ENCODE assay signal across 8 cellular contexts in the genomic region with DNA sequence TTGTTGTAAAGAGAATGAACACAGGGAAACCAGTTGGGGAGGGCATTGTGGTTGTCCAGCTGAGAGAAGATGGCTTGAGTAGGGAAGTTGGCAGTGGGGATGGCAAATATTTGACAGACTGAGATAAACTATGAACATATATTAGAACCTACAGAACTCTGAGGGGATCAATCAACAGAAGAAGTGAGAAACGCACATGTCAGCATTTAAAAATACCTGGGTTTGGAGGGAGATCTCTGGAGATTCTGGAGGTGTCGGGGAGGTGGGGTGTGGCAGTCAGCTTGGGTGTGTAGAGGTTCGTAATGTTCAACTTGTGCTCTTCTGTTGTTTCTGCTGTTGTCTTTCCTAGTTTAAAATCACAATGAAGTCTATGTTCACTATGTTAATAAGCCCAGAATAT.
"Had no signal": no experiment of that assay in that cellular context is flagged by ENCODE, and none has a peak within 500 bp of the region (broad histone marks: within the 10 kb centered on the region; RNA-seq: fewer than 3 reads in every experiment).

No MANE protein-coding gene starts in this region.

- FAIRE-seq: H54, HTR-8/SVneo had no signal

- H3K4me3 ChIP-seq: GM23248 had no signal

- H3K4me1 Mint-ChIP-seq: H9 had no signal

- H3K27ac ChIP-seq: GM23248, KMS-11 had no signal

- H2AFZ ChIP-seq: GM23248 had no signal

- H3K4me2 ChIP-seq: KMS-11 had no signal

- DNase-seq: GM23248, H9, HCEC 1CT, Karpas-422, KBM-7 had no signal

- H3K4me3 Mint-ChIP-seq: H9 had no signal

- H3K9ac ChIP-seq: GM23248, KMS-11 had no signal
